ENCODE assay signal across 8 cellular contexts in the genomic region with DNA sequence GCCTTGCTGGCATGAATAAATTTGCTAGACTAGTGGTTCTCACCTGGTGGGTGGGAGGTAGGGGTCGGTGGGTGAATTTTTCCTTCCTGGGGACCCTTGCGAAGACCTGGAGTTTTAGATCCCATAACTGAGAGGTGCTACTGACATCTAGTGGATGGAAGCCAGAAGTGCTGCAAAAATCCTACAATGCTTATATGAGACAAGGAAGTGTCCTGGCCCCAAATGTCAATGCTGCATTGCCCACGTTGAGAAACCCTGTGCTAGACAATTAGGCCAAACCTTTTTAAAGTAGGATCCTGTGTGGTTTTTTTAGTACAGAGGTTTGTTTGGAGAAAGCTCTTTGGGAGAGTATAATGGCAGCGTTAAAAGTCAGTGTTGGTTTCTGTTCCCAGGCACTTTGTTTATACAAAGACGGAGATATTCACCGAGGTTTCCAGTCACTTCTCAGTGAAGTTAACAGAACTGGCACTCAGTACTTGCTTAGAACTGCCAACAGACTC. TPM values are rescaled to one million over a fixed set of nuclear protein-coding genes. Genes with fewer than 3 reads are reported as not detected.
DNase-seq lines count a peak whose midpoint lies in the region; ATAC-seq, FAIRE-seq and TF ChIP-seq lines count a peak whose summit lies in the region.

No MANE protein-coding gene starts in this region.

- H3F3A ChIP-seq in SK-N-SH (replicated peaks; ENCODE audit: insufficient read depth): no peaks in the 10 kb centered on the region

- peak; percentile 64 for FAIRE-seq in H54 (lab: Jason Lieb, UNC)

- H3K9me3 Mint-ChIP-seq in activated CD8-positive, alpha-beta memory T cell treated with anti-CD3 and anti-CD28 coated beads, Interleukin-2, amount 10 ng/mL, durations not matched to agents 7 days and 5 days (ENCODE audit: low read depth): no peaks in the 10 kb centered on the region
- no peaks in the 10 kb centered on the region for H3K9me3 Mint-ChIP-seq in central memory CD8-positive, alpha-beta T cell
- no peaks in the 10 kb centered on the region for H3K9me3 Mint-ChIP-seq in stimulated activated effector memory CD8-positive, alpha-beta T cell treated with anti-CD3 and anti-CD28 coated beads, Interleukin-12 subunit alpha, Interleukin-12 subunit beta, amount 100 ng/mL, for 72 hours

- peak overlapping the region; percentile 81; the same call in 1 of the 2 replicates for H2AFZ ChIP-seq in SK-N-SH (ENCODE audit: low read depth)

- DNase-seq in activated CD8-positive, alpha-beta memory T cell treated with anti-CD3 and anti-CD28 coated beads, Interleukin-2, amount 10 ng/mL, durations not matched to agents 7 days and 5 days: peak; percentile 67
- no peak for DNase-seq in activated CD8-positive, alpha-beta memory T cell treated with anti-CD3 and anti-CD28 coated beads, Interleukin-2, amount 50 U/mL, for 48 hours
- DNase-seq in H54 (ENCODE audit: insufficient read length, low spot score): no peak
- DNase-seq in LoVo (ENCODE audit: low spot score): peak; percentile 76
- DNase-seq in SK-N-SH: peak; percentile 64
- DNase-seq in central memory CD8-positive, alpha-beta T cell (ENCODE audit: low spot score in 2 of 2): peak in 1 of 2 donors; percentile 14
- peak; percentile 71 for DNase-seq in kidney tubule cell (ENCODE audit: low spot score)
- no peak for DNase-seq in stimulated activated effector memory CD8-positive, alpha-beta T cell treated with anti-CD3 and anti-CD28 coated beads, Interleukin-12 subunit alpha, Interleukin-12 subunit beta, amount 100 ng/mL, for 72 hours (ENCODE audit: low spot score in 2 of 2)

- WGBS in SK-N-SH (ENCODE audit: low lambda C conversion rate): 42% methylated on average over 6 of the region's 6 CpGs

- peaks cover 7% of the 10 kb centered on the region for H3K79me2 ChIP-seq in SK-N-SH (ENCODE audit: insufficient read depth)

- peaks cover 24% of the 10 kb centered on the region for H3K4me1 Mint-ChIP-seq in activated CD8-positive, alpha-beta memory T cell treated with anti-CD3 and anti-CD28 coated beads, Interleukin-2, amount 10 ng/mL, durations not matched to agents 7 days and 5 days
- H3K4me1 Mint-ChIP-seq in central memory CD8-positive, alpha-beta T cell: peaks cover 22% of the 10 kb centered on the region
- peaks cover 31% of the 10 kb centered on the region for H3K4me1 Mint-ChIP-seq in stimulated activated effector memory CD8-positive, alpha-beta T cell treated with anti-CD3 and anti-CD28 coated beads, Interleukin-12 subunit alpha, Interleukin-12 subunit beta, amount 100 ng/mL, for 72 hours

- H3K4me1 ChIP-seq in SK-N-SH (ENCODE audit: control insufficient read depth in 1 of 2, insufficient read depth in 2 of 2, low read depth in 1 of 2, low read length in 1 of 2): no peaks in the 10 kb centered on the region; a peak in 2 of 4 replicates

- peak overlapping the region; percentile 38 for H3K4me2 ChIP-seq in SK-N-SH

- TF ChIP-seq RAD21 in SK-N-SH (IDR thresholded peaks at IDR 0.05; ENCODE audit: low read length): peak; percentile 75

- no peaks in the 10 kb centered on the region for H3K27me3 Mint-ChIP-seq in activated CD8-positive, alpha-beta memory T cell treated with anti-CD3 and anti-CD28 coated beads, Interleukin-2, amount 10 ng/mL, durations not matched to agents 7 days and 5 days
- no peaks in the 10 kb centered on the region for H3K27me3 Mint-ChIP-seq in central memory CD8-positive, alpha-beta T cell

- no peak for TF ChIP-seq POLR2A in H54 (IDR thresholded peaks at IDR 0.05; ENCODE audit: low read depth, low read length)

- peak; percentile 97 for TF ChIP-seq CTCF in SK-N-SH (IDR thresholded peaks at IDR 0.05)

- peak overlapping the region; percentile 66 for H3K27ac Mint-ChIP-seq in activated CD8-positive, alpha-beta memory T cell treated with anti-CD3 and anti-CD28 coated beads, Interleukin-2, amount 10 ng/mL, durations not matched to agents 7 days and 5 days
- H3K27ac Mint-ChIP-seq in central memory CD8-positive, alpha-beta T cell (ENCODE audit: low read depth): peak overlapping the region; percentile 23
- H3K27ac Mint-ChIP-seq in stimulated activated effector memory CD8-positive, alpha-beta T cell treated with anti-CD3 and anti-CD28 coated beads, Interleukin-12 subunit alpha, Interleukin-12 subunit beta, amount 100 ng/mL, for 72 hours: peak overlapping the region; percentile 43

- peak; percentile 80 for ATAC-seq in activated CD8-positive, alpha-beta memory T cell treated with anti-CD3 and anti-CD28 coated beads, Interleukin-2, amount 10 ng/mL, durations not matched to agents 7 days and 5 days
- peak; percentile 76 for ATAC-seq in central memory CD8-positive, alpha-beta T cell (replicated peaks; ENCODE audit: extremely low read depth, poor library complexity, severe bottlenecking)
- peak; percentile 56 for ATAC-seq in stimulated activated effector memory CD8-positive, alpha-beta T cell treated with anti-CD3 and anti-CD28 coated beads, Interleukin-12 subunit alpha, Interleukin-12 subunit beta, amount 100 ng/mL, for 72 hours

- H3K9me2 ChIP-seq in SK-N-SH: no peaks in the 10 kb centered on the region

- H3K4me3 ChIP-seq in SK-N-SH (ENCODE audit: low read depth in 2 of 2, low read length in 1 of 2): peak overlapping the region in 1 of 2 experiments; percentile 40; a peak in 3 of 4 replicates

- no peaks in the 10 kb centered on the region for H3K9me3 ChIP-seq in SK-N-SH

- POLR2A ChIA-PET in SK-N-SH (lab: Yijun Ruan, JAX): no interaction called here

- H3K36me3 Mint-ChIP-seq in activated CD8-positive, alpha-beta memory T cell treated with anti-CD3 and anti-CD28 coated beads, Interleukin-2, amount 10 ng/mL, durations not matched to agents 7 days and 5 days: no peaks in the 10 kb centered on the region
- peaks cover 21% of the 10 kb centered on the region for H3K36me3 Mint-ChIP-seq in central memory CD8-positive, alpha-beta T cell (ENCODE audit: insufficient read depth)
- H3K36me3 Mint-ChIP-seq in stimulated activated effector memory CD8-positive, alpha-beta T cell treated with anti-CD3 and anti-CD28 coated beads, Interleukin-12 subunit alpha, Interleukin-12 subunit beta, amount 100 ng/mL, for 72 hours: peaks cover 49% of the 10 kb centered on the region

- no peak for TF ChIP-seq EP300 in SK-N-SH (IDR thresholded peaks at IDR 0.05; ENCODE audit: borderline replicate concordance in 1 of 2, low read depth in 1 of 2, low read length in 1 of 2)

- CTCF ChIA-PET in activated CD8-positive, alpha-beta memory T cell treated with anti-CD3 and anti-CD28 coated beads, Interleukin-2, amount 10 ng/mL, durations not matched to agents 7 days and 5 days (lab: Charles Lee): interaction anchor here (0.6 to 1.4 kb wide), 6 partner anchors 12 to 462 kb away, joined by 3 to 9 read pairs (median 4); a partner anchor contains a TSS
- CTCF ChIA-PET in SK-N-SH (lab: Yijun Ruan, JAX): interaction anchor here (0.7 to 2.0 kb wide), 7 partner anchors 9 to 461 kb away, joined by 3 to 10 read pairs (median 6); no protein-coding TSS in a partner anchor

- H3K9ac ChIP-seq in SK-N-SH: no peak overlapping the region

- H3K36me3 ChIP-seq in SK-N-SH (replicated peaks in 1 of 2; ENCODE audit: control insufficient read depth in 1 of 2, insufficient read depth in 2 of 2, low read length in 1 of 2): no peaks in the 10 kb centered on the region

- no peak overlapping the region for H3K27ac ChIP-seq in SK-N-SH (ENCODE audit: low read depth in 2 of 2, low read length in 1 of 2)

- H3K4me3 Mint-ChIP-seq in activated CD8-positive, alpha-beta memory T cell treated with anti-CD3 and anti-CD28 coated beads, Interleukin-2, amount 10 ng/mL, durations not matched to agents 7 days and 5 days: peak overlapping the region; percentile 47
- peak overlapping the region; percentile 48 for H3K4me3 Mint-ChIP-seq in central memory CD8-positive, alpha-beta T cell
- no peak overlapping the region for H3K4me3 Mint-ChIP-seq in stimulated activated effector memory CD8-positive, alpha-beta T cell treated with anti-CD3 and anti-CD28 coated beads, Interleukin-12 subunit alpha, Interleukin-12 subunit beta, amount 100 ng/mL, for 72 hours

- no peaks in the 10 kb centered on the region for H4K20me1 ChIP-seq in SK-N-SH (ENCODE audit: insufficient read depth)

- H3K27me3 ChIP-seq in SK-N-SH (ENCODE audit: insufficient read depth): no peaks in the 10 kb centered on the region

TF ChIP-seq in SK-N-SH, 30 proteins besides CTCF, POLR2A, EP300 and RAD21:
- TF ChIP-seq NRF1 (IDR thresholded peaks at IDR 0.05; ENCODE audit: low read depth, low read length) (no peak), ELF1 (IDR thresholded peaks at IDR 0.05) (peak; percentile 41; the same call in 1 of the 2 replicates), SMC3 (IDR thresholded peaks at IDR 0.05; ENCODE audit: low read depth, low read length) (peak; percentile 45; the same call in 1 of the 2 replicates)

RNA-seq across cellular contexts. Expression of a gene that starts 9.6 kb away (rescaled TPM):
- 1 to 10 TPM; 2.9 to 7.2 TPM for total RNA-seq in activated CD8-positive, alpha-beta memory T cell treated with anti-CD3 and anti-CD28 coated beads, Interleukin-2, amount 10 ng/mL, durations not matched to agents 7 days and 5 days
- polyA plus RNA-seq in SK-N-SH (2012; rRNA removed): 3.4 and 5.2 TPM in 2 replicates
- polyA plus RNA-seq in SK-N-SH (2012; cell fraction: cytosol; rRNA removed): 5.5 and 7.3 TPM in 2 replicates
- polyA plus RNA-seq in SK-N-SH (2012; cell fraction: nucleus; rRNA removed): 3.9 and 6.4 TPM in 2 replicates

RNA-seq across cellular contexts. Expression of a gene that starts 30.4 kb away (rescaled TPM):
- 1 to 10 TPM; 1.6 to 5.5 TPM for total RNA-seq in activated CD8-positive, alpha-beta memory T cell treated with anti-CD3 and anti-CD28 coated beads, Interleukin-2, amount 10 ng/mL, durations not matched to agents 7 days and 5 days
- not detected in 2 replicates for polyA plus RNA-seq in SK-N-SH (2012; rRNA removed)
- polyA plus RNA-seq in SK-N-SH (2012; cell fraction: cytosol; rRNA removed): not detected in 2 replicates
- not detected in 2 replicates for polyA plus RNA-seq in SK-N-SH (2012; cell fraction: nucleus; rRNA removed)

Comparison
In these comparisons a context has a peak if more than half of its experiments do, and no peak if none do; other contexts are left out.
1. DNase-seq: peak in activated CD8-positive, alpha-beta memory T cell treated with anti-CD3 and anti-CD28 coated beads, Interleukin-2, amount 10 ng/mL, durations not matched to agents 7 days and 5 days (single experiment), LoVo (single experiment), SK-N-SH (single experiment) and kidney tubule cell (single experiment); none in activated CD8-positive, alpha-beta memory T cell treated with anti-CD3 and anti-CD28 coated beads, Interleukin-2, amount 50 U/mL, for 48 hours (single experiment), H54 (single experiment) and stimulated activated effector memory CD8-positive, alpha-beta T cell treated with anti-CD3 and anti-CD28 coated beads, Interleukin-12 subunit alpha, Interleukin-12 subunit beta, amount 100 ng/mL, for 72 hours (0 of 2).
2. Peak in every context shown above with its lines, with median percentiles within 50 percentile points of each other: ATAC-seq and H3K27ac Mint-ChIP-seq.